18 cellular contexts compared by ENCODE assay signal in the genomic region with DNA sequence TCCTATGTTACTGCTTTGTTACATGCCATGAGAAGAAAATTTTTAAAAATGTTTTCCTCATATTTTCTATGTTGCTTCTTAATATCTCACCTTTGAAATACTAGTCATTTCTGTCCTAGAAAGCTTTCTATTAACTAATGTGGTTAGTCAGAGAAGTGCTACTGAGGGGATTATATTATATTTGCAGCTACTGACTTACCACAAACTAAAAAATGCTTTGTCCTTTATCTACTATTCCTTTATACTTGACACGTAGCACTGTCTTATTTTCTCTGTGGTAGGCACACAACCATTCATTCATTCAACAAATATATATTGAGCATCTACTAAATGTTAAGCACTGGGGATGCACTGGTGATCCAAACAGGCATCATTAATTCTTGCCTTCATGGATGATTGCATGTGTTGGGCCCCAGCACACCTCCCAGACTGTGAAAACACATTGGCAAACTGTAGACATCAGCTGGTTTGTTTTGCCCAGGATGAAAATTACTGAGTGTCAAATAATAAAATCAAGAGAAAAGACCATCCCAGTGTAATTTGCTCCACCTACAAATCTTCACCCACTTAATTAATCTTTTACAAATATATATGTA. TPM values are rescaled to one million over a fixed set of nuclear protein-coding genes. Genes with fewer than 3 reads are reported as not detected.
DNase-seq lines count a peak whose midpoint lies in the region; ATAC-seq, FAIRE-seq and TF ChIP-seq lines count a peak whose summit lies in the region.
"Had no signal": no experiment of that assay in that cellular context is flagged by ENCODE, and none has a peak within 500 bp of the region (broad histone marks: within the 10 kb centered on the region; RNA-seq: fewer than 3 reads in every experiment).

No MANE protein-coding gene starts in this region.

- RAD21 ChIA-PET in GM12878 (lab: Charles Lee; ENCODE audit: unreplicated experiment), result no interaction called here

- no peak for DNase-seq in GM12878 (ENCODE audit: low read depth, low spot score)
- no peak for DNase-seq in middle frontal gyrus (ENCODE audit: extremely low spot score, low spot score)
- DNase-seq in endothelial cell (ENCODE audit: low spot score), result no peak
- no peak for DNase-seq in effector memory CD8-positive, alpha-beta T cell
- DNase-seq: activated naive CD4-positive, alpha-beta T cell treated with Interleukin-2 at 50 U/mL for 16 hours; mammary epithelial cell; NCI-H146; NCI-H526; nephron progenitor cell; Peyer's patch; right cardiac atrium; stimulated activated CD4-positive, alpha-beta T cell treated with anti-CD3 and anti-CD28 coated beads, Interleukin-2, amount 100 ng/mL, for 48 hours; transverse colon had no signal

- H3K79me2 ChIP-seq in GM12878 (ENCODE audit: control insufficient read depth, insufficient read depth, low read length), result no peaks in the 10 kb centered on the region

- ATAC-seq in GM18909 (IDR thresholded peaks at IDR 0.05; ENCODE audit: poor library complexity, unreplicated experiment) (peak; percentile 95), GM21717 (IDR thresholded peaks at IDR 0.05; ENCODE audit: unreplicated experiment) (peak; percentile 59), HG03139 (IDR thresholded peaks at IDR 0.05; ENCODE audit: unreplicated experiment) (peak; percentile 85), GM12878 (peak; percentile 74)
- no peak for ATAC-seq in effector memory CD8-positive, alpha-beta T cell (replicated peaks)
- ATAC-seq: right cardiac atrium had no signal

- WGBS in GM12878 (ENCODE audit: insufficient coverage, insufficient replicate concordance, low lambda C conversion rate, missing lambda C conversion rate), result 0% methylated on average over 1 of the region's 1 CpG

- H2AFZ ChIP-seq in GM12878 (ENCODE audit: control insufficient read depth, low read depth, low read length), result no peak overlapping the region

- TF ChIP-seq RAD21 in GM12878 (IDR thresholded peaks at IDR 0.05; ENCODE audit: insufficient read depth, low read depth, low read length), result no peak

- no peaks in the 10 kb centered on the region for H4K20me1 ChIP-seq in GM12878 (ENCODE audit: control insufficient read depth, insufficient read depth)

- H3K36me3 Mint-ChIP-seq in endothelial cell (ENCODE audit: low read depth, unreplicated experiment), result no peaks in the 10 kb centered on the region
- peaks cover 2% of the 10 kb centered on the region for H3K36me3 Mint-ChIP-seq in effector memory CD8-positive, alpha-beta T cell (ENCODE audit: insufficient read depth)

- H3K27me3 Mint-ChIP-seq in endothelial cell (ENCODE audit: unreplicated experiment), result no peaks in the 10 kb centered on the region
- no peaks in the 10 kb centered on the region for H3K27me3 Mint-ChIP-seq in effector memory CD8-positive, alpha-beta T cell

- H3K9ac ChIP-seq in GM12878 (ENCODE audit: control insufficient read depth, insufficient read depth, low read length), result no peak overlapping the region

- H3K27ac Mint-ChIP-seq in endothelial cell (ENCODE audit: unreplicated experiment), result no peak overlapping the region
- no peak overlapping the region for H3K27ac Mint-ChIP-seq in effector memory CD8-positive, alpha-beta T cell
- H3K27ac Mint-ChIP-seq: nephron progenitor cell had no signal

- no peaks in the 10 kb centered on the region for H3K9me3 ChIP-seq in GM12878 (replicated peaks; ENCODE audit: control insufficient read depth, insufficient read depth, low read length)
- H3K9me3 ChIP-seq: Peyer's patch, transverse colon had no signal

- CTCF ChIA-PET in GM12878 (lab: Yijun Ruan, JAX), result interaction anchor here (1.1 kb wide), 1 partner anchor 31 kb away, joined by 3 read pairs; no protein-coding TSS in a partner anchor

- H3K27me3 ChIP-seq in GM12878 (replicated peaks in 1 of 2; ENCODE audit: control insufficient read depth in 2 of 2, insufficient read depth in 2 of 2, low read length in 1 of 2), result no peaks in the 10 kb centered on the region; a peak in 1 of 4 replicates
- H3K27me3 ChIP-seq: Peyer's patch, transverse colon had no signal

- H3K36me3 ChIP-seq in GM12878 (ENCODE audit: control insufficient read depth in 2 of 2, insufficient read depth in 2 of 2, low read length in 1 of 2), result no peaks in the 10 kb centered on the region
- H3K36me3 ChIP-seq: Peyer's patch, transverse colon had no signal

- TF ChIP-seq CTCF in GM12878 (IDR thresholded peaks at IDR 0.05 in 2 of 3, conservative IDR thresholded peaks at IDR 0.05 in 1 of 3; ENCODE audit: control insufficient read depth in 2 of 3, extremely low read depth in 1 of 3, insufficient read depth in 1 of 3, low read depth in 3 of 3, low read length in 3 of 3) (no peak), endothelial cell (IDR thresholded peaks at IDR 0.05; ENCODE audit: unreplicated experiment) (no peak)

- H3K4me1 ChIP-seq in GM12878 (ENCODE audit: control insufficient read depth, insufficient read depth, low read length), result no peaks in the 10 kb centered on the region
- H3K4me1 ChIP-seq: Peyer's patch, transverse colon had no signal

- no peak overlapping the region for H3K4me3 Mint-ChIP-seq in endothelial cell (ENCODE audit: unreplicated experiment)
- no peak overlapping the region for H3K4me3 Mint-ChIP-seq in effector memory CD8-positive, alpha-beta T cell
- H3K4me3 Mint-ChIP-seq: nephron progenitor cell had no signal

- in situ Hi-C loops in GM12878 (cut with MboI), result no loop called here

- no peak for TF ChIP-seq POLR2A in GM12878 (IDR thresholded peaks at IDR 0.05; ENCODE audit: low read depth, low read length)

- no peaks in the 10 kb centered on the region for H3K4me1 Mint-ChIP-seq in endothelial cell (ENCODE audit: unreplicated experiment)
- no peaks in the 10 kb centered on the region for H3K4me1 Mint-ChIP-seq in effector memory CD8-positive, alpha-beta T cell (ENCODE audit: low read depth in 2 of 2)
- H3K4me1 Mint-ChIP-seq: nephron progenitor cell had no signal

- H3K4me2 ChIP-seq in GM12878 (ENCODE audit: control insufficient read depth, insufficient read depth), result no peak overlapping the region

- BruUV-seq in GM12878 (replicated peaks; lab: Mats Ljungman, UMichigan), result no TSS peak

- no peaks in the 10 kb centered on the region for H3K9me3 Mint-ChIP-seq in endothelial cell (ENCODE audit: unreplicated experiment)
- H3K9me3 Mint-ChIP-seq in effector memory CD8-positive, alpha-beta T cell, result peaks cover 0 to 2% of the 10 kb centered on the region in 2 donors

- no peak for FAIRE-seq in GM12878 (lab: Jason Lieb, UNC)

- no peak overlapping the region for H3K27ac ChIP-seq in GM12878 (ENCODE audit: control insufficient read depth, insufficient read depth)
- H3K27ac ChIP-seq: Peyer's patch, transverse colon had no signal

- intact Hi-C loops in GM12878 (cut with micrococcal nuclease; ENCODE audit: unreplicated experiment), result no loop called here

- POLR2A ChIA-PET in GM12878 (lab: Charles Lee), result no interaction called here

- TF ChIP-seq EP300 in GM12878 (IDR thresholded peaks at IDR 0.05; ENCODE audit: borderline replicate concordance in 1 of 2, control insufficient read depth in 1 of 2, low read depth in 2 of 2, low read length in 2 of 2), result no peak

- SMC1A ChIA-PET in GM12878 (lab: Charles Lee; ENCODE audit: uncharacterized antibody, unreplicated experiment), result no interaction called here

- H3K4me3 ChIP-seq in GM12878, result no peak overlapping the region
- H3K4me3 ChIP-seq: Peyer's patch, transverse colon had no signal

TF ChIP-seq in GM12878, 131 proteins besides CTCF, POLR2A, EP300 and RAD21:
- TF ChIP-seq IKZF1 (conservative IDR thresholded peaks at IDR 0.05) (no peak), MTA2 (IDR thresholded peaks at IDR 0.05; ENCODE audit: low read depth) (peak; percentile 74; the same call in 1 of the 2 replicates), RUNX3 (IDR thresholded peaks at IDR 0.05; ENCODE audit: low read length) (no peak), IKZF2 (IDR thresholded peaks at IDR 0.05) (no peak), ZNF24 (IDR thresholded peaks at IDR 0.05) (peak; percentile 95), TBL1XR1 (IDR thresholded peaks at IDR 0.05; ENCODE audit: low read depth, low read length) (no peak)
TF ChIP-seq in GM12878: peak in this region for 2.

RNA-seq across cellular contexts. Expression of gene MLIP, which starts 10.7 kb away (rescaled TPM):
- not detected in 2 replicates for total RNA-seq in GM12878 (2013; cell fraction: nucleolus; rRNA removed)
- total RNA-seq in GM12878 (2014; rRNA removed) (not detected in 2 replicates), GM12878 (2014; rRNA removed; fragmentation: Illumina TruSeq; extraction: Trizol) (not detected in 2 replicates), GM12878 (2021) (not detected in 2 replicates), endothelial cell (ENCODE audit: unreplicated experiment) (not detected)
- polyA plus RNA-seq in GM12878 (2011; ENCODE audit: low read depth), result not detected
- polyA plus RNA-seq in GM12878 (2011; rRNA removed) (not detected in 2 replicates), GM12878 (2014; fragmentation: Illumina TruSeq; extraction: Trizol) (0.24 TPM in 1 of 2 replicates, not detected in the other), GM12878 (2014; fragmentation: Nextera tagmentation; extraction: Ambion mirVana) (not detected), GM12878 (2014; rRNA removed) (not detected in 2 replicates), GM12878 (2016; fragmentation: Nextera tagmentation; extraction: Ambion mirVana) (not detected)
- polyA plus RNA-seq in GM12878 (2011; cell fraction: cytosol; rRNA removed), result not detected in 2 replicates
- polyA plus RNA-seq in GM12878 (2011; cell fraction: nucleus; rRNA removed), result 0.19 TPM in 1 of 2 replicates, not detected in the other
- not detected in 2 replicates for polyA plus RNA-seq in GM12878 (2012)
- polyA minus RNA-seq in GM12878 (2011; rRNA and poly(A)+ RNA removed), result 0.80 TPM in 1 of 2 replicates, not detected in the other
- polyA minus RNA-seq in GM12878 (2011; cell fraction: cytosol; rRNA and poly(A)+ RNA removed), result not detected in 2 replicates
- 0.96 TPM in 1 of 2 replicates, not detected in the other for polyA minus RNA-seq in GM12878 (2011; cell fraction: nucleus; rRNA and poly(A)+ RNA removed)
- total RNA-seq: H4 had no signal
- polyA plus RNA-seq: BJ, mammary epithelial cell had no signal
